In the genomic region with DNA sequence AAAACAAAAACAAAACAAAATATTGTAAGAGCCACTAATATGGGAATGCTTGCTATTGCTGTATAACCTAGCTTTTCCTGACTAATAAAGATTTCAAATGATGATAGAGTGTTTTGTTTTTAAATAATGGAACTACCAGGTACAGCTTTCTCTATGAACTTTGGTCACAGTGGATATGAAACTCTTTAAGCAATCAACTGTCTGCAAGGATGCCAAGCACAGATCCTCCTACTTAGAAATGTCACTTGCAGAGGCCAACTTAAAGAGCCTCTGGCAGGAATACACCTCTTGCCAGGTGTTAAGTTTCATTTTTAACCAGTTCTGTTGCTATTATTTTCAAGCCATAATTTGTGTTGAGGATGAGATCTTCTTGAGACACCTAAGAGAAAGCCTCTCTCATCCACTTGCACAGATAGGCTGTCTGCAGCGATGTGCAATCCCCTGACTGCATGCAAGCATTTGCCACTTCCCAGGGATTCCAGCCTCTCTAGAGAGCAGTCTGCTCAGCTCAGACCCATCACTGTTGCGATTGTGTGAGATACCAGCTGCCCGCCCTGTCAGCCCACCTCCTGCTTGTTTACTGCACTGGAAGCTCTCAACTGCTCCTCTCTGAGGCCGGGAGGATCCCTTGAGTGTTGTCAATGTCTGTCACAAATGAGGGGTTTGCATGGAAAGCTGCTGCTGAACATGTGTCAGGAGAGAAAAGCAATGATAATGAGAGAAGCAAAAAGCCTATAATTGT, we compare ENCODE assay signal across 18 cellular contexts.
DNase-seq lines count a peak whose midpoint lies in the region; ATAC-seq lines count a peak whose summit lies in the region.
"Had no signal": no experiment of that assay in that cellular context is flagged by ENCODE, and none has a peak within 500 bp of the region (broad histone marks: within the 10 kb centered on the region; RNA-seq: fewer than 3 reads in every experiment).

No MANE protein-coding gene starts in this region.

- peak; percentile 20 for DNase-seq in NCI-H82 (lab: John Stamatoyannopoulos, UW)
- no peak for DNase-seq in NCI-H82 treated with DMSO at 0.1 percent for 48 hours (lab: John Stamatoyannopoulos, UW; ENCODE audit: unreplicated experiment)
- peak; percentile 66 for DNase-seq in NCI-H524 treated with DMSO at 0.1 percent for 48 hours (lab: John Stamatoyannopoulos, UW)
- peak; percentile 42 for DNase-seq in iPS-NIHi11 (ENCODE audit: low spot score)
- no peak for DNase-seq in stimulated activated effector memory CD8-positive, alpha-beta T cell treated with anti-CD3 and anti-CD28 coated beads, Interleukin-12 subunit alpha, Interleukin-12 subunit beta, amount 100 ng/mL, for 72 hours (ENCODE audit: low spot score in 2 of 2)
- DNase-seq in CD4-positive, alpha-beta memory T cell, result no peak
- DNase-seq in activated CD4-positive, CD25-positive, alpha-beta regulatory T cell treated with anti-CD3 and anti-CD28 coated beads, Interleukin-2, amount 50 U/mL, for 72 hours, result no peak
- DNase-seq in activated T-cell treated with anti-CD3 and anti-CD28 coated beads, Interleukin-2, amount 50 U/mL, for 4 hours, result no peak
- DNase-seq: activated CD8-positive, alpha-beta memory T cell treated with anti-CD3 and anti-CD28 coated beads, Interleukin-2, amount 10 ng/mL, durations not matched to agents 7 days and 5 days; CD8-positive, alpha-beta T cell; left colon; NCI-H2029 treated with DMSO at 0.1 percent for 48 hours; occipital lobe; right lobe of liver; SJCRH30; T-helper 9 cell had no signal

- H3K9me3 Mint-ChIP-seq in stimulated activated effector memory CD8-positive, alpha-beta T cell treated with anti-CD3 and anti-CD28 coated beads, Interleukin-12 subunit alpha, Interleukin-12 subunit beta, amount 100 ng/mL, for 72 hours, result no peaks in the 10 kb centered on the region
- H3K9me3 Mint-ChIP-seq in CD4-positive, alpha-beta memory T cell, result no peaks in the 10 kb centered on the region
- no peaks in the 10 kb centered on the region for H3K9me3 Mint-ChIP-seq in activated T-cell treated with anti-CD3 and anti-CD28 coated beads, Interleukin-2, amount 50 U/mL, for 4 hours
- H3K9me3 Mint-ChIP-seq: CD8-positive, alpha-beta T cell had no signal

- no peaks in the 10 kb centered on the region for H3K9me3 ChIP-seq in CD4-positive, alpha-beta memory T cell (ENCODE audit: control insufficient read depth in 1 of 2, low read length in 2 of 2)
- H3K9me3 ChIP-seq: ascending aorta, right lobe of liver, SJCRH30, uterus had no signal

- H3K36me3 Mint-ChIP-seq in stimulated activated effector memory CD8-positive, alpha-beta T cell treated with anti-CD3 and anti-CD28 coated beads, Interleukin-12 subunit alpha, Interleukin-12 subunit beta, amount 100 ng/mL, for 72 hours, result no peaks in the 10 kb centered on the region
- no peaks in the 10 kb centered on the region for H3K36me3 Mint-ChIP-seq in CD4-positive, alpha-beta memory T cell
- H3K36me3 Mint-ChIP-seq in activated T-cell treated with anti-CD3 and anti-CD28 coated beads, Interleukin-2, amount 50 U/mL, for 4 hours (ENCODE audit: insufficient read depth), result no peaks in the 10 kb centered on the region
- H3K36me3 Mint-ChIP-seq: activated CD8-positive, alpha-beta memory T cell treated with anti-CD3 and anti-CD28 coated beads, Interleukin-2, amount 10 ng/mL, durations not matched to agents 7 days and 5 days; CD8-positive, alpha-beta T cell had no signal

- H3K4me1 Mint-ChIP-seq in stimulated activated effector memory CD8-positive, alpha-beta T cell treated with anti-CD3 and anti-CD28 coated beads, Interleukin-12 subunit alpha, Interleukin-12 subunit beta, amount 100 ng/mL, for 72 hours, result no peaks in the 10 kb centered on the region
- peaks cover 0 to 3% (median under 1%) of the 10 kb centered on the region in 4 donors for H3K4me1 Mint-ChIP-seq in CD4-positive, alpha-beta memory T cell
- no peaks in the 10 kb centered on the region for H3K4me1 Mint-ChIP-seq in activated T-cell treated with anti-CD3 and anti-CD28 coated beads, Interleukin-2, amount 50 U/mL, for 4 hours (ENCODE audit: low read depth)
- H3K4me1 Mint-ChIP-seq: activated CD8-positive, alpha-beta memory T cell treated with anti-CD3 and anti-CD28 coated beads, Interleukin-2, amount 10 ng/mL, durations not matched to agents 7 days and 5 days had no signal

- H3K4me3 Mint-ChIP-seq in stimulated activated effector memory CD8-positive, alpha-beta T cell treated with anti-CD3 and anti-CD28 coated beads, Interleukin-12 subunit alpha, Interleukin-12 subunit beta, amount 100 ng/mL, for 72 hours, result no peak overlapping the region
- H3K4me3 Mint-ChIP-seq in CD4-positive, alpha-beta memory T cell, result no peak overlapping the region
- H3K4me3 Mint-ChIP-seq in activated T-cell treated with anti-CD3 and anti-CD28 coated beads, Interleukin-2, amount 50 U/mL, for 4 hours, result no peak overlapping the region
- H3K4me3 Mint-ChIP-seq: activated CD8-positive, alpha-beta memory T cell treated with anti-CD3 and anti-CD28 coated beads, Interleukin-2, amount 10 ng/mL, durations not matched to agents 7 days and 5 days; CD8-positive, alpha-beta T cell had no signal

- CTCF ChIA-PET in CD4-positive, alpha-beta memory T cell (lab: Charles Lee; ENCODE audit: partially characterized antibody), result no interaction called here

- H3K36me3 ChIP-seq in CD4-positive, alpha-beta memory T cell (ENCODE audit: insufficient read depth, low read length), result no peaks in the 10 kb centered on the region
- H3K36me3 ChIP-seq: ascending aorta, right lobe of liver, SJCRH30, uterus had no signal

- POLR2A ChIA-PET in CD4-positive, alpha-beta memory T cell (lab: Charles Lee; ENCODE audit: partially characterized antibody), result no interaction called here

- peaks cover 4% of the 10 kb centered on the region for H3K27me3 ChIP-seq in CD4-positive, alpha-beta memory T cell (ENCODE audit: insufficient read depth, low read length)
- H3K27me3 ChIP-seq: ascending aorta, right lobe of liver, SJCRH30, uterus had no signal

- no peaks in the 10 kb centered on the region for H3K4me1 ChIP-seq in CD4-positive, alpha-beta memory T cell (ENCODE audit: insufficient read depth, low read length)
- H3K4me1 ChIP-seq: ascending aorta, right lobe of liver, SJCRH30, uterus had no signal

- peak; percentile 45 for ATAC-seq in stimulated activated effector memory CD8-positive, alpha-beta T cell treated with anti-CD3 and anti-CD28 coated beads, Interleukin-12 subunit alpha, Interleukin-12 subunit beta, amount 100 ng/mL, for 72 hours
- no peak for ATAC-seq in activated T-cell treated with anti-CD3 and anti-CD28 coated beads, Interleukin-2, amount 50 U/mL, for 4 hours
- ATAC-seq: activated CD8-positive, alpha-beta memory T cell treated with anti-CD3 and anti-CD28 coated beads, Interleukin-2, amount 10 ng/mL, durations not matched to agents 7 days and 5 days; CD8-positive, alpha-beta T cell; left colon had no signal

- no peak overlapping the region for H3K27ac Mint-ChIP-seq in stimulated activated effector memory CD8-positive, alpha-beta T cell treated with anti-CD3 and anti-CD28 coated beads, Interleukin-12 subunit alpha, Interleukin-12 subunit beta, amount 100 ng/mL, for 72 hours
- no peak overlapping the region for H3K27ac Mint-ChIP-seq in CD4-positive, alpha-beta memory T cell
- H3K27ac Mint-ChIP-seq: activated CD8-positive, alpha-beta memory T cell treated with anti-CD3 and anti-CD28 coated beads, Interleukin-2, amount 10 ng/mL, durations not matched to agents 7 days and 5 days; CD8-positive, alpha-beta T cell had no signal

- intact Hi-C loops in CD4-positive, alpha-beta memory T cell (cut with micrococcal nuclease), result no loop called here

- H3K27ac ChIP-seq in CD4-positive, alpha-beta memory T cell (ENCODE audit: low read depth, low read length), result no peak overlapping the region
- H3K27ac ChIP-seq: ascending aorta, right lobe of liver, SJCRH30 had no signal

- H3K27me3 Mint-ChIP-seq in CD4-positive, alpha-beta memory T cell, result peaks cover 4 to 6% of the 10 kb centered on the region in 2 donors
- H3K27me3 Mint-ChIP-seq in activated T-cell treated with anti-CD3 and anti-CD28 coated beads, Interleukin-2, amount 50 U/mL, for 4 hours (ENCODE audit: low read depth), result peaks cover 5% of the 10 kb centered on the region

- no peak overlapping the region for H3K4me3 ChIP-seq in CD4-positive, alpha-beta memory T cell (ENCODE audit: low read length in 2 of 2)
- H3K4me3 ChIP-seq: ascending aorta, right lobe of liver, SJCRH30, uterus had no signal

Comparison
In these comparisons a context has a peak if more than half of its experiments do, and no peak if none do; other contexts are left out.
1. DNase-seq: peak in NCI-H82 (single experiment), NCI-H524 treated with DMSO at 0.1 percent for 48 hours (single experiment) and iPS-NIHi11 (single experiment); none in NCI-H82 treated with DMSO at 0.1 percent for 48 hours (single experiment), stimulated activated effector memory CD8-positive, alpha-beta T cell treated with anti-CD3 and anti-CD28 coated beads, Interleukin-12 subunit alpha, Interleukin-12 subunit beta, amount 100 ng/mL, for 72 hours (0 of 2), CD4-positive, alpha-beta memory T cell (0 of 5), activated CD4-positive, CD25-positive, alpha-beta regulatory T cell treated with anti-CD3 and anti-CD28 coated beads, Interleukin-2, amount 50 U/mL, for 72 hours (single experiment) and activated T-cell treated with anti-CD3 and anti-CD28 coated beads, Interleukin-2, amount 50 U/mL, for 4 hours (single experiment).